Comparison of ENCODE assay signal across 1 cellular context in the genomic region with DNA sequence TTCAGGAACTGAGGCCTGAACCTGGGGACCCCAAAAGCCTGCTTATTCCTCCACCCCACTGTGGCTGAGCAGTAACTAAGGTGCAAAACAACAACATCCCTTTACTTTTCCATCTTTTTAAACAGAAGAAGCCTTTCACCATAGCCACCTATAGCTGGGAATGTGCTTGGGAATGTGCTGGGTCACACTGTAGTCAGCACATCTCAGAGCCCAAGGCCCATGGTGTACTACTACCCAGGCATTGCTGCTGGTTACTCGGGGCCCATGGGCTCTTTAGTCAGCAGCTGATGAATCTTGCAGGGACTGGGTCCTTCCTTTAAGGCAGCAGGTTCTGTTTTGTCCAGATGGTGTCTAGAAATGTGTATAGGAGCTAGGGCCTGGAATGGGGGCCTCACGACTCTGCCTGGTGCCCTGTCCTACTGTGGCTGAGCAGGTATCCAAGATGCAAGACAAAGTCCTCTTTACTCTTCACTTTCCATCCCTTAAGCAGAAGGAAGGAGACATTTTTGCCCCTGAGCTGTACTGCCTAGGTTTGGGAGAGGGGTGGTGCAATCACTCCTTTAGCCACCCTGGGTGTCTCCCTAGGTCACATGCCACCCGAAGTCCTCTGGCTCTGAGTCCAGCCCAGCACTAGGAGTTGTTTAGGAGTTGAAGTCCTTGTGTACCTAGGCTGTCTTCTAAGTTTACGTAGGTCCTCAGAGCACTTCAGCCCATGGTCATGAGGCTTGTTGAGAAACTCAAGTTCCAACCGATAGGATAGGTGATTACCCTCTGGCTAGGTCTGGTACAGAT.
TF ChIP-seq lines count a peak whose summit lies in the region.

No MANE protein-coding gene starts in this region.

TF ChIP-seq in GM23338, 12 proteins besides CTCF, POLR2A, EP300 and RAD21 (continued from another document):
- no peak for TF ChIP-seq ZNF462 (CRISPR knock-in tag; IDR thresholded peaks at IDR 0.05)
